In genomic region chr6:17601389-17601703, GRCh38 we compare ENCODE assay signal across 8 cellular contexts. TPM values are rescaled to one million over a fixed set of nuclear protein-coding genes. Genes with fewer than 3 reads are reported as not detected.
DNase-seq lines count a peak whose midpoint lies in the region; ATAC-seq, FAIRE-seq and TF ChIP-seq lines count a peak whose summit lies in the region.

No MANE protein-coding gene starts in this region.

- dilution Hi-C loops in endothelial cell of umbilical vein (cut with MboI; ENCODE audit: extremely low pct_ligation_motif_present, low sequenced_read_pairs), result no loop called here

- DNase-seq in Calu3, result no peak
- peak; percentile 36 for DNase-seq in endothelial cell of umbilical vein (ENCODE audit: low read depth, low spot score)
- peak; percentile 52 for DNase-seq in osteoblast (ENCODE audit: insufficient read length, low spot score, missing footprints)
- DNase-seq in superior temporal gyrus (ENCODE audit: extremely low spot score), result no peak
- DNase-seq in medulla oblongata (ENCODE audit: extremely low spot score), result no peak

- FAIRE-seq in endothelial cell of umbilical vein (lab: Jason Lieb, UNC), result no peak

- peaks cover 25% of the 10 kb centered on the region for H3K36me3 Mint-ChIP-seq in Calu3 (ENCODE audit: insufficient read depth, unreplicated experiment)

- TF ChIP-seq CTCF in Calu3 (IDR thresholded peaks at IDR 0.05; ENCODE audit: unreplicated experiment) (no peak), OCI-LY3 (IDR thresholded peaks at IDR 0.05; ENCODE audit: low read depth, low read length) (no peak), endothelial cell of umbilical vein (IDR thresholded peaks at IDR 0.05; ENCODE audit: extremely low read depth in 1 of 2, insufficient read depth in 1 of 2, low read depth in 1 of 2, low read length in 2 of 2) (no peak), osteoblast (IDR thresholded peaks at IDR 0.05; ENCODE audit: extremely low read depth, low read depth, low read length) (no peak)

- H3K4me3 Mint-ChIP-seq in Calu3 (ENCODE audit: low read depth, unreplicated experiment), result peak overlapping the region; percentile 90

- CTCF ChIA-PET in Calu3 (lab: Charles Lee) (interaction anchor here (0.5 kb wide), 1 partner anchor 403 kb away, joined by 3 read pairs; no protein-coding TSS in a partner anchor), endothelial cell of umbilical vein (lab: Charles Lee) (interaction anchor here (1.3 to 1.9 kb wide), 2 partner anchors 12 to 17 kb away, joined by 4 to 17 read pairs; no protein-coding TSS in a partner anchor)

- POLR2A ChIA-PET in endothelial cell of umbilical vein (lab: Charles Lee), result interaction anchor here (0.6 kb wide), 1 partner anchor 217 kb away, joined by 6 read pairs; no protein-coding TSS in a partner anchor

- no peaks in the 10 kb centered on the region for H3K9me3 ChIP-seq in OCI-LY3 (ENCODE audit: insufficient read depth, low read length)
- H3K9me3 ChIP-seq in endothelial cell of umbilical vein (replicated peaks; ENCODE audit: control insufficient read depth, insufficient read depth, low read length), result no peaks in the 10 kb centered on the region
- H3K9me3 ChIP-seq in osteoblast (ENCODE audit: low read depth, low read length), result no peaks in the 10 kb centered on the region

- no peak for ATAC-seq in HG03135 (IDR thresholded peaks at IDR 0.05; ENCODE audit: unreplicated experiment)
- no peak for ATAC-seq in GM19324 (IDR thresholded peaks at IDR 0.05; ENCODE audit: low FRiP score, unreplicated experiment)

- TF ChIP-seq POLR2A in endothelial cell of umbilical vein (IDR thresholded peaks at IDR 0.05; ENCODE audit: low read depth, low read length), result no peak

- H3K36me3 ChIP-seq in OCI-LY3 (replicated peaks; ENCODE audit: low read depth, low read length) (no peaks in the 10 kb centered on the region), endothelial cell of umbilical vein (ENCODE audit: control insufficient read depth in 2 of 2, extremely low read depth in 1 of 2, insufficient read depth in 2 of 2, low read length in 2 of 2) (no peaks in the 10 kb centered on the region), osteoblast (ENCODE audit: insufficient read depth, low read length) (peaks cover 13% of the 10 kb centered on the region)

- H3K4me1 Mint-ChIP-seq in Calu3 (ENCODE audit: low read depth, unreplicated experiment), result peaks cover 19% of the 10 kb centered on the region

- peak overlapping the region; percentile 72 for H2AFZ ChIP-seq in OCI-LY3 (ENCODE audit: low read depth, low read length)
- H2AFZ ChIP-seq in endothelial cell of umbilical vein (ENCODE audit: low read depth, low read length), result peak overlapping the region; percentile 99
- H2AFZ ChIP-seq in osteoblast (ENCODE audit: low read length), result peak overlapping the region; percentile 88

- H3K27me3 Mint-ChIP-seq in Calu3 (ENCODE audit: unreplicated experiment), result no peaks in the 10 kb centered on the region

- H3K4me3 ChIP-seq in OCI-LY3 (ENCODE audit: low read length) (peak overlapping the region; percentile 96), endothelial cell of umbilical vein (replicated peaks in 1 of 3; ENCODE audit: insufficient read depth in 1 of 3, low read depth in 1 of 3, low read length in 3 of 3) (peak overlapping the region; percentile 42 to 94 (median 91)), osteoblast (ENCODE audit: insufficient read depth, low read length) (peak overlapping the region; percentile 90)

- intact Hi-C loops in Calu3 (cut with micrococcal nuclease; ENCODE audit: unreplicated experiment), result no loop called here
- intact Hi-C loops in endothelial cell of umbilical vein (cut with micrococcal nuclease), result loop anchor here (5.0 kb wide), 1 partner anchor 201 kb away; no protein-coding TSS in a partner anchor

- no peak overlapping the region for H3K27ac ChIP-seq in OCI-LY3 (ENCODE audit: low read length)
- no peak overlapping the region for H3K27ac ChIP-seq in endothelial cell of umbilical vein (ENCODE audit: insufficient read depth, low read depth, low read length)
- H3K27ac ChIP-seq in osteoblast (ENCODE audit: low read depth, low read length), result peak overlapping the region; percentile 54

- H3K9me3 Mint-ChIP-seq in Calu3 (ENCODE audit: low read depth, unreplicated experiment), result no peaks in the 10 kb centered on the region

- no peaks in the 10 kb centered on the region for H3K9me1 ChIP-seq in endothelial cell of umbilical vein (replicated peaks; ENCODE audit: control insufficient read depth, extremely low read depth, insufficient read depth, low read length)

- H3K27me3 ChIP-seq in OCI-LY3 (ENCODE audit: low read depth, low read length) (no peaks in the 10 kb centered on the region), endothelial cell of umbilical vein (ENCODE audit: control insufficient read depth in 2 of 2, insufficient read depth in 2 of 2, low read length in 2 of 2) (no peaks in the 10 kb centered on the region), osteoblast (ENCODE audit: insufficient read depth, low read length) (no peaks in the 10 kb centered on the region)

- BruUV-seq in Calu3 (replicated peaks; lab: Mats Ljungman, UMichigan) (TSS peak; percentile 56), endothelial cell of umbilical vein (replicated peaks; lab: Mats Ljungman, UMichigan) (TSS peak; percentile 29)

- H3K79me2 ChIP-seq in OCI-LY3 (ENCODE audit: low read length) (no peaks in the 10 kb centered on the region), endothelial cell of umbilical vein (ENCODE audit: control insufficient read depth, insufficient read depth, low read length) (no peaks in the 10 kb centered on the region), osteoblast (ENCODE audit: insufficient read depth, low read length) (peaks cover 17% of the 10 kb centered on the region)

- H3K27ac Mint-ChIP-seq in Calu3 (ENCODE audit: unreplicated experiment), result peak overlapping the region; percentile 86

- H4K20me1 ChIP-seq in OCI-LY3 (ENCODE audit: insufficient read depth, low read length), result no peaks in the 10 kb centered on the region
- no peaks in the 10 kb centered on the region for H4K20me1 ChIP-seq in endothelial cell of umbilical vein (replicated peaks; ENCODE audit: control insufficient read depth, extremely low read depth, insufficient read depth, low read length)
- no peaks in the 10 kb centered on the region for H4K20me1 ChIP-seq in osteoblast (ENCODE audit: insufficient read depth, low read length)

- H3K4me1 ChIP-seq in OCI-LY3 (ENCODE audit: low read length) (peaks cover 9% of the 10 kb centered on the region; the same call in 1 of the 2 replicates), endothelial cell of umbilical vein (ENCODE audit: control insufficient read depth, extremely low read depth, insufficient read depth, low read length) (peaks cover 5% of the 10 kb centered on the region), osteoblast (ENCODE audit: insufficient read depth, low read length) (peaks cover 4% of the 10 kb centered on the region)

- H3K9ac ChIP-seq in OCI-LY3 (ENCODE audit: low read length), result peak overlapping the region; percentile 73
- peak overlapping the region; percentile 83 for H3K9ac ChIP-seq in endothelial cell of umbilical vein (replicated peaks; ENCODE audit: extremely low read depth, insufficient read depth, low read length)

- H3K4me2 ChIP-seq in OCI-LY3 (ENCODE audit: low read length), result peak overlapping the region; percentile 93
- peak overlapping the region; percentile 66 for H3K4me2 ChIP-seq in endothelial cell of umbilical vein (ENCODE audit: insufficient read depth, low read length)
- H3K4me2 ChIP-seq in osteoblast (ENCODE audit: insufficient read depth, low read length), result peak overlapping the region; percentile 98

TF ChIP-seq in endothelial cell of umbilical vein, 7 proteins besides CTCF, POLR2A, EP300 and RAD21:
- no peak for TF ChIP-seq POLR2AphosphoS5 (IDR thresholded peaks at IDR 0.05; ENCODE audit: insufficient read depth, low read depth, low read length)

RNA-seq across cellular contexts. Expression of gene FAM8A1, which starts 1.2 kb away (rescaled TPM):
- total RNA-seq in Calu3 (2022) (11.6 and 11.8 TPM in 2 replicates), endothelial cell of umbilical vein (11.3 and 11.5 TPM in 2 replicates), osteoblast (29.7 and 31.5 TPM in 2 replicates)
- polyA plus RNA-seq in endothelial cell of umbilical vein, result 4.3 and 4.8 TPM in 2 replicates
- 4.2 and 4.8 TPM in 2 replicates for polyA plus RNA-seq in endothelial cell of umbilical vein (2011; cell fraction: cytosol; rRNA removed)
- 5.7 and 7.6 TPM in 2 replicates for polyA plus RNA-seq in endothelial cell of umbilical vein (2011; cell fraction: nucleus; rRNA removed)
- polyA plus RNA-seq in endothelial cell of umbilical vein (2012), result 8.2 and 9.5 TPM in 2 replicates
- polyA minus RNA-seq in endothelial cell of umbilical vein, result 5.5 and 5.7 TPM in 2 replicates
- 7.6 TPM for polyA minus RNA-seq in endothelial cell of umbilical vein (2011; cell fraction: cytosol; rRNA and poly(A)+ RNA removed)
- 4.0 and 4.5 TPM in 2 replicates for polyA minus RNA-seq in endothelial cell of umbilical vein (2011; cell fraction: nucleus; rRNA and poly(A)+ RNA removed)

Comparison
In these comparisons a context has a peak if more than half of its experiments do, and no peak if none do; other contexts are left out.
1. DNase-seq: peak in endothelial cell of umbilical vein (single experiment) and osteoblast (single experiment); none in Calu3 (single experiment), superior temporal gyrus (single experiment) and medulla oblongata (single experiment).
2. Peak in every context shown above with its lines, with median percentiles within 50 percentile points of each other: H2AFZ ChIP-seq, H3K4me2 ChIP-seq and H3K4me3 ChIP-seq.